In genomic region chr17:54882950-54883349, GRCh38 we compare ENCODE assay signal across 18 cellular contexts. TPM values are rescaled to one million over a fixed set of nuclear protein-coding genes. Genes with fewer than 3 reads are reported as not detected.
DNase-seq lines count a peak whose midpoint lies in the region; ATAC-seq and TF ChIP-seq lines count a peak whose summit lies in the region.
"Had no signal": no experiment of that assay in that cellular context is flagged by ENCODE, and none has a peak within 500 bp of the region (broad histone marks: within the 10 kb centered on the region; RNA-seq: fewer than 3 reads in every experiment).

No MANE protein-coding gene starts in this region.

- intact Hi-C loops in activated naive CD4-positive, alpha-beta T cell treated with anti-CD3 and anti-CD28 coated beads for 36 hours (cut with micrococcal nuclease): loop anchor here (10.0 kb wide), 1 partner anchor 922 kb away; no protein-coding TSS in a partner anchor
- intact Hi-C loops in left lung (cut with DNase I): no loop called here

- no peaks in the 10 kb centered on the region for H3K27me3 ChIP-seq in foreskin keratinocyte
- no peaks in the 10 kb centered on the region for H3K27me3 ChIP-seq in left lung
- H3K27me3 ChIP-seq: Peyer's patch, spleen had no signal

- TF ChIP-seq CTCF in foreskin keratinocyte (conservative IDR thresholded peaks at IDR 0.05) (no peak), left lung (IDR thresholded peaks at IDR 0.05) (no peak)

- DNase-seq in activated naive CD4-positive, alpha-beta T cell treated with anti-CD3 and anti-CD28 coated beads for 36 hours: peak; percentile 38
- no peak for DNase-seq in activated naive CD4-positive, alpha-beta T cell treated with anti-CD3 and anti-CD28 coated beads, Interleukin-2, amount 10 ng/mL, durations not matched to agents 7 days and 5 days
- DNase-seq in foreskin keratinocyte: no peak
- DNase-seq in erythroblast (lab: John Stamatoyannopoulos, UW): no peak
- DNase-seq in HK-2 (ENCODE audit: unreplicated experiment): no peak
- DNase-seq in left lung: no peak
- DNase-seq: activated CD4-positive, CD25-positive, alpha-beta regulatory T cell treated with anti-CD3 and anti-CD28 coated beads, Interleukin-2, amount 50 U/mL, for 72 hours; aorta; CD4-positive, alpha-beta T cell; NCI-H1694; NCI-H510A treated with DMSO at 0.1 percent for 48 hours; Peyer's patch; spleen; substantia nigra had no signal

- CTCF ChIA-PET in activated naive CD4-positive, alpha-beta T cell treated with anti-CD3 and anti-CD28 coated beads for 36 hours (lab: Charles Lee): no interaction called here
- CTCF ChIA-PET in activated naive CD4-positive, alpha-beta T cell treated with anti-CD3 and anti-CD28 coated beads, Interleukin-2, amount 10 ng/mL, durations not matched to agents 7 days and 5 days (lab: Charles Lee): no interaction called here

- H3K27ac Mint-ChIP-seq in activated naive CD4-positive, alpha-beta T cell treated with anti-CD3 and anti-CD28 coated beads for 36 hours: no peak overlapping the region
- no peak overlapping the region for H3K27ac Mint-ChIP-seq in activated naive CD4-positive, alpha-beta T cell treated with anti-CD3 and anti-CD28 coated beads, Interleukin-2, amount 10 ng/mL, durations not matched to agents 7 days and 5 days
- H3K27ac Mint-ChIP-seq: CD4-positive, alpha-beta T cell; GM23338 had no signal

- H3K27ac ChIP-seq in foreskin keratinocyte (no peak overlapping the region), left lung (no peak overlapping the region)
- H3K27ac ChIP-seq: A549, Peyer's patch, spleen had no signal

- H3K27me3 Mint-ChIP-seq in activated naive CD4-positive, alpha-beta T cell treated with anti-CD3 and anti-CD28 coated beads for 36 hours (ENCODE audit: low read depth): peaks cover 12% of the 10 kb centered on the region
- H3K27me3 Mint-ChIP-seq in activated naive CD4-positive, alpha-beta T cell treated with anti-CD3 and anti-CD28 coated beads, Interleukin-2, amount 10 ng/mL, durations not matched to agents 7 days and 5 days: no peaks in the 10 kb centered on the region

- H3K36me3 Mint-ChIP-seq in activated naive CD4-positive, alpha-beta T cell treated with anti-CD3 and anti-CD28 coated beads for 36 hours (ENCODE audit: low read depth): no peaks in the 10 kb centered on the region
- H3K36me3 Mint-ChIP-seq in activated naive CD4-positive, alpha-beta T cell treated with anti-CD3 and anti-CD28 coated beads, Interleukin-2, amount 10 ng/mL, durations not matched to agents 7 days and 5 days: no peaks in the 10 kb centered on the region

- H3K4me3 ChIP-seq in left lung: no peak overlapping the region
- H3K4me3 ChIP-seq: A549, GM23338, Peyer's patch, spleen had no signal

- H3K36me3 ChIP-seq in left lung: no peaks in the 10 kb centered on the region
- H3K36me3 ChIP-seq: Peyer's patch, spleen had no signal

- H3K9me3 Mint-ChIP-seq in activated naive CD4-positive, alpha-beta T cell treated with anti-CD3 and anti-CD28 coated beads for 36 hours: no peaks in the 10 kb centered on the region
- H3K9me3 Mint-ChIP-seq in activated naive CD4-positive, alpha-beta T cell treated with anti-CD3 and anti-CD28 coated beads, Interleukin-2, amount 10 ng/mL, durations not matched to agents 7 days and 5 days: no peaks in the 10 kb centered on the region
- H3K9me3 Mint-ChIP-seq: CD4-positive, alpha-beta T cell had no signal

- no peak for TF ChIP-seq POLR2A in erythroblast (IDR thresholded peaks at IDR 0.05; ENCODE audit: low read length)

- ATAC-seq in GM21619 (IDR thresholded peaks at IDR 0.05; ENCODE audit: unreplicated experiment) (peak; percentile 91), HG03060 (IDR thresholded peaks at IDR 0.05; ENCODE audit: low read depth, unreplicated experiment) (peak; percentile 79), foreskin keratinocyte (peak; percentile 41), left lung (no peak)
- ATAC-seq: A549, GM23338 had no signal

- H3K4me1 ChIP-seq in foreskin keratinocyte (no peaks in the 10 kb centered on the region), left lung (no peaks in the 10 kb centered on the region)
- H3K4me1 ChIP-seq: A549, Peyer's patch, spleen had no signal

- no peak overlapping the region for H3K4me3 Mint-ChIP-seq in activated naive CD4-positive, alpha-beta T cell treated with anti-CD3 and anti-CD28 coated beads for 36 hours
- no peak overlapping the region for H3K4me3 Mint-ChIP-seq in activated naive CD4-positive, alpha-beta T cell treated with anti-CD3 and anti-CD28 coated beads, Interleukin-2, amount 10 ng/mL, durations not matched to agents 7 days and 5 days
- H3K4me3 Mint-ChIP-seq: CD4-positive, alpha-beta T cell; GM23338 had no signal

- no peaks in the 10 kb centered on the region for H3K9me3 ChIP-seq in left lung
- H3K9me3 ChIP-seq: A549, Peyer's patch, spleen had no signal

- no peaks in the 10 kb centered on the region for H3K4me1 Mint-ChIP-seq in activated naive CD4-positive, alpha-beta T cell treated with anti-CD3 and anti-CD28 coated beads for 36 hours (ENCODE audit: low read depth)
- H3K4me1 Mint-ChIP-seq in activated naive CD4-positive, alpha-beta T cell treated with anti-CD3 and anti-CD28 coated beads, Interleukin-2, amount 10 ng/mL, durations not matched to agents 7 days and 5 days: no peaks in the 10 kb centered on the region
- H3K4me1 Mint-ChIP-seq: GM23338 had no signal

RNA-seq across cellular contexts. Expression of gene TOM1L1, which starts 17.7 kb away (rescaled TPM):
- 1 to 10 TPM; 1.2 to 1.3 TPM for total RNA-seq in activated naive CD4-positive, alpha-beta T cell treated with anti-CD3 and anti-CD28 coated beads for 36 hours
- 59.6 and 70.1 TPM in 2 replicates for total RNA-seq in foreskin keratinocyte
- 26.1 and 26.7 TPM in 2 replicates for polyA plus RNA-seq in foreskin keratinocyte
- 10 to 100 TPM; 33.8 to 41.5 TPM for total RNA-seq in left lung
- total RNA-seq: CD4-positive, alpha-beta T cell had no signal

Comparison
In these comparisons a context has a peak if more than half of its experiments do, and no peak if none do; other contexts are left out.
1. RNA of gene TOM1L1, which starts 17.7 kb away (total RNA-seq): 59.6 to 70.1 TPM in foreskin keratinocyte and 33.8 to 41.5 TPM in left lung; 1.2 to 1.3 TPM in activated naive CD4-positive, alpha-beta T cell treated with anti-CD3 and anti-CD28 coated beads for 36 hours; every median in the first group is over 10 times any median in the second.